ENCODE assay signal across 26 cellular contexts in the genomic region with DNA sequence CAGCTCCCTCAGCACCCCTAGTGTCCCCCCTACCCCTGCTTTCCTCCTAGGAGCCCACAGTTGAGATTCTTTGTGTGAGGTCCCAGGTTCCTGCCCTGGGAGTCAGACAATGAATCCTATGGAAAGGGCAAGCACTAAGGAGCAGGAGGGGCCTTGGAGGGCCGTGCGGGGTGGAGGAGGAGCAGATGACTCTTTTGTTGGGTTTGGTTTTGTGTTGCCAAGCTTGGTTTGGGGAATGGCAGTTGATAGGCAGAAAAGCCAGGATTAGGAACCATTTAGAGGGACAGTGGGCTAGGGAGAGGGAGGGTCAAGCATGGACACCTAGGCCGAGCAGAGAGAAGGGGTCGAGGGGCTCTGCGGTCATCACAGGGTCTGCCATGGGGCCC.
"Had no signal": no experiment of that assay in that cellular context is flagged by ENCODE, and none has a peak within 500 bp of the region (broad histone marks: within the 10 kb centered on the region; RNA-seq: fewer than 3 reads in every experiment).

No MANE protein-coding gene starts in this region.

- H3K36me3 ChIP-seq: MG63, SJCRH30 had no signal

- H3K4me3 ChIP-seq: MG63, SJCRH30, SK-N-MC had no signal

- H3K27ac ChIP-seq: SJCRH30, SK-N-MC had no signal

- H3K27me3 Mint-ChIP-seq: activated CD4-positive, alpha-beta T cell treated with anti-CD3 and anti-CD28 coated beads, Interleukin-2, amount 10 ng/mL, durations not matched to agents 24 days and 14 days; activated CD8-positive, alpha-beta T cell treated with anti-CD3 and anti-CD28 coated beads for 36 hours; activated naive CD8-positive, alpha-beta T cell treated with anti-CD3 and anti-CD28 coated beads, Interleukin-2, amount 50 U/mL, for 24 hours had no signal

- ATAC-seq: activated naive CD8-positive, alpha-beta T cell treated with anti-CD3 and anti-CD28 coated beads, Interleukin-2, amount 50 U/mL, for 24 hours; activated T-cell treated with anti-CD3 and anti-CD28 coated beads, Interleukin-2, amount 50 U/mL, for 72 hours; activated T-helper 17 cell treated with anti-CD3 and anti-CD28 coated beads, Interleukin-2, amount 50 U/mL, for 72 hours had no signal

- H3K9me3 Mint-ChIP-seq: activated CD4-positive, alpha-beta T cell treated with anti-CD3 and anti-CD28 coated beads, Interleukin-2, amount 10 ng/mL, durations not matched to agents 24 days and 14 days; activated CD8-positive, alpha-beta T cell treated with anti-CD3 and anti-CD28 coated beads for 36 hours; activated naive CD4-positive, alpha-beta T cell treated with anti-CD3 and anti-CD28 coated beads, Interleukin-2, amount 50 U/mL, for 24 hours had no signal

- H3K4me1 Mint-ChIP-seq: activated CD4-positive, alpha-beta T cell treated with anti-CD3 and anti-CD28 coated beads, Interleukin-2, amount 10 ng/mL, durations not matched to agents 24 days and 14 days; activated naive CD4-positive, alpha-beta T cell treated with anti-CD3 and anti-CD28 coated beads, Interleukin-2, amount 50 U/mL, for 24 hours; activated naive CD8-positive, alpha-beta T cell treated with anti-CD3 and anti-CD28 coated beads, Interleukin-2, amount 50 U/mL, for 24 hours; activated T-helper 17 cell treated with anti-CD3 and anti-CD28 coated beads, Interleukin-2, amount 50 U/mL, for 72 hours had no signal

- H3K9me3 ChIP-seq: SJCRH30 had no signal

- H3K27ac Mint-ChIP-seq: activated CD4-positive, alpha-beta T cell treated with anti-CD3 and anti-CD28 coated beads, Interleukin-2, amount 10 ng/mL, durations not matched to agents 24 days and 14 days; activated CD8-positive, alpha-beta T cell treated with anti-CD3 and anti-CD28 coated beads for 36 hours; activated naive CD4-positive, alpha-beta T cell treated with anti-CD3 and anti-CD28 coated beads, Interleukin-2, amount 50 U/mL, for 24 hours; activated naive CD8-positive, alpha-beta T cell treated with anti-CD3 and anti-CD28 coated beads, Interleukin-2, amount 50 U/mL, for 24 hours; activated T-cell treated with anti-CD3 and anti-CD28 coated beads, Interleukin-2, amount 50 U/mL, for 72 hours; activated T-helper 17 cell treated with anti-CD3 and anti-CD28 coated beads, Interleukin-2, amount 50 U/mL, for 72 hours; T-helper 2 cell treated with Interferon-gamma antibody and Interleukin-4, amounts not matched to agents 5 μg/mL and 100 μg/mL, for 36 hours had no signal

- H3K4me3 Mint-ChIP-seq: activated CD4-positive, alpha-beta T cell treated with anti-CD3 and anti-CD28 coated beads, Interleukin-2, amount 10 ng/mL, durations not matched to agents 24 days and 14 days; activated CD8-positive, alpha-beta T cell treated with anti-CD3 and anti-CD28 coated beads for 36 hours; activated naive CD4-positive, alpha-beta T cell treated with anti-CD3 and anti-CD28 coated beads, Interleukin-2, amount 50 U/mL, for 24 hours; activated naive CD8-positive, alpha-beta T cell treated with anti-CD3 and anti-CD28 coated beads, Interleukin-2, amount 50 U/mL, for 24 hours; activated T-cell treated with anti-CD3 and anti-CD28 coated beads, Interleukin-2, amount 50 U/mL, for 72 hours; activated T-helper 17 cell treated with anti-CD3 and anti-CD28 coated beads, Interleukin-2, amount 50 U/mL, for 72 hours; brain; T-helper 2 cell treated with Interferon-gamma antibody and Interleukin-4, amounts not matched to agents 5 μg/mL and 100 μg/mL, for 36 hours had no signal

- DNase-seq: activated CD4-positive, alpha-beta T cell treated with anti-CD3 and anti-CD28 coated beads, Interleukin-2, amount 10 ng/mL, durations not matched to agents 24 days and 14 days; activated CD4-positive, alpha-beta T cell treated with anti-CD3 and anti-CD28 coated beads, Interleukin-2, amount 50 U/mL, for 4 hours; activated CD8-positive, alpha-beta T cell treated with anti-CD3 and anti-CD28 coated beads for 36 hours; activated effector memory CD4-positive, alpha-beta T cell treated with anti-CD3 and anti-CD28 coated beads, Interleukin-2, amount 50 U/mL, for 16 hours; activated naive CD4-positive, alpha-beta T cell; activated naive CD8-positive, alpha-beta T cell treated with anti-CD3 and anti-CD28 coated beads, Interleukin-2, amount 50 U/mL, for 24 hours; activated T-cell treated with anti-CD3 and anti-CD28 coated beads, Interleukin-2, amount 50 U/mL, for 1 hour; activated T-cell treated with anti-CD3 and anti-CD28 coated beads, Interleukin-2, amount 50 U/mL, for 72 hours; anterior cingulate cortex; caudate nucleus; KG1; MG63; NCI-H1048; NCI-H1105 treated with DMSO at 0.1 percent for 48 hours; NCI-H1436; NCI-H1694; NCI-H1930; NCI-H2081 treated with DMSO at 0.1 percent for 48 hours; NCI-H345; NCI-H524 treated with DMSO at 0.1 percent for 48 hours had no signal

- H3K27me3 ChIP-seq: MG63, SJCRH30 had no signal

- H3K36me3 Mint-ChIP-seq: activated naive CD4-positive, alpha-beta T cell treated with anti-CD3 and anti-CD28 coated beads, Interleukin-2, amount 50 U/mL, for 24 hours; brain had no signal
